In genomic region chr14:105533391-105533790, GRCh38 we compare ENCODE assay signal across 23 cellular contexts. TPM values are rescaled to one million over a fixed set of nuclear protein-coding genes. Genes with fewer than 3 reads are reported as not detected.
"Had no signal": no experiment of that assay in that cellular context is flagged by ENCODE, and none has a peak within 500 bp of the region (broad histone marks: within the 10 kb centered on the region; RNA-seq: fewer than 3 reads in every experiment).

No MANE protein-coding gene starts in this region.

- H3K36me3 Mint-ChIP-seq: immature natural killer cell; memory B cell; mesothelial cell of epicardium; naive B cell; natural killer cell treated with Interleukin-12 subunit alpha and Interleukin-12 subunit beta and Interleukin-15 and Interleukin-18, amount 100 ng/mL, for 72 hours had no signal

- ATAC-seq: effector memory CD8-positive, alpha-beta T cell; natural killer cell treated with Interleukin-12 subunit alpha and Interleukin-12 subunit beta and Interleukin-15 and Interleukin-18, amount 100 ng/mL, for 72 hours; psoas muscle; right cardiac atrium; stimulated activated naive CD8-positive, alpha-beta T cell treated with anti-CD3 and anti-CD28 coated beads, Interleukin-15, amount 100 ng/mL, for 72 hours had no signal

- H3K9me3 Mint-ChIP-seq: effector memory CD8-positive, alpha-beta T cell; immature natural killer cell; memory B cell; mesothelial cell of epicardium; naive B cell; natural killer cell treated with Interleukin-12 subunit alpha and Interleukin-12 subunit beta and Interleukin-15 and Interleukin-18, amount 100 ng/mL, for 72 hours; stimulated activated naive CD8-positive, alpha-beta T cell treated with anti-CD3 and anti-CD28 coated beads, Interleukin-15, amount 100 ng/mL, for 72 hours had no signal

- H3K4me3 ChIP-seq: lung, mucosa of descending colon, ovary, psoas muscle, skin epidermis, suprapubic skin, transverse colon, vagina had no signal

- H3K27ac ChIP-seq: ovary, psoas muscle, skin epidermis, suprapubic skin, transverse colon, vagina had no signal

- H3K4me1 Mint-ChIP-seq: mesothelial cell of epicardium had no signal

- H3K27me3 Mint-ChIP-seq: naive B cell had no signal

- H3K4me3 Mint-ChIP-seq: effector memory CD8-positive, alpha-beta T cell; immature natural killer cell; mesothelial cell of epicardium; natural killer cell treated with Interleukin-12 subunit alpha and Interleukin-12 subunit beta and Interleukin-15 and Interleukin-18, amount 100 ng/mL, for 72 hours; stimulated activated naive CD8-positive, alpha-beta T cell treated with anti-CD3 and anti-CD28 coated beads, Interleukin-15, amount 100 ng/mL, for 72 hours had no signal

- H3K36me3 ChIP-seq: ovary, suprapubic skin, transverse colon, vagina had no signal

- H3K27ac Mint-ChIP-seq: effector memory CD8-positive, alpha-beta T cell; immature natural killer cell; mesothelial cell of epicardium; stimulated activated naive CD8-positive, alpha-beta T cell treated with anti-CD3 and anti-CD28 coated beads, Interleukin-15, amount 100 ng/mL, for 72 hours had no signal

- H3K4me1 ChIP-seq: psoas muscle had no signal

- DNase-seq: cortex of kidney; effector memory CD8-positive, alpha-beta T cell; immature natural killer cell; occipital lobe; ovary; stimulated activated CD4-positive, alpha-beta T cell treated with anti-CD3 and anti-CD28 coated beads, Interleukin-4, amount 100 ng/mL, for 1 hour; stimulated activated CD8-positive, alpha-beta memory T cell treated with anti-CD3 and anti-CD28 coated beads, Interleukin-4, amount 100 ng/mL, for 48 hours; stimulated activated naive CD4-positive, alpha-beta T cell; stimulated activated naive CD8-positive, alpha-beta T cell treated with anti-CD3 and anti-CD28 coated beads, Interleukin-15, amount 100 ng/mL, for 72 hours; transverse colon had no signal

- H3K27me3 ChIP-seq: ovary, vagina had no signal

- FAIRE-seq: endometrium, frontal cortex had no signal

- H3K9me3 ChIP-seq: mucosa of descending colon, ovary, psoas muscle, suprapubic skin, transverse colon, vagina had no signal

RNA-seq across cellular contexts. Expression of gene CRIP1, which starts 46.7 kb away (rescaled TPM):
- total RNA-seq: frontal cortex had no signal
